8 cellular contexts compared by ENCODE assay signal in the genomic region with DNA sequence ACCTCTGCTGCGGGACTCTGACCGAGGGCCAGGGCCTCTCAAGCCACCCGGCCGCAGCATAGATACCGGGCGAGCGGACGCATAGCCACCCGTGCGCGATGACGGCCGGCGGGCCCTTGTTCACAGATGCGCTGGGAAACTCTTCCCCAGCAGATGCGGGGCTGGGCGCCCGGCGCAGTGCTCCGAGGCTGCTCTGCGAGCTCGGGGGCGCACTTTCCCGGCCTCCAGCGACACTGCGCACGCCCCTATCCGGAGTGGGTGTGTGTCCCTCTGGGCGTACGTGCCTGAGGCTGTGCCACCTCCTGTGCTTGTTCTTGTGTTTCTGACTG.
DNase-seq lines count a peak whose midpoint lies in the region; ATAC-seq and TF ChIP-seq lines count a peak whose summit lies in the region.

No MANE protein-coding gene starts in this region.

- intact Hi-C loops in Caco-2 (cut with micrococcal nuclease; ENCODE audit: unreplicated experiment) = no loop called here

- peak overlapping the region in 1 of 2 donors; percentile 28 for H3K9ac ChIP-seq in stomach smooth muscle (ENCODE audit: low read length in 2 of 2)

- CTCF ChIA-PET in Caco-2 (lab: Charles Lee) = no interaction called here

- H3K9me3 ChIP-seq in Caco-2 (no peaks in the 10 kb centered on the region), WERI-Rb-1 (ENCODE audit: severe bottlenecking) (no peaks in the 10 kb centered on the region), iPS DF 6.9 (ENCODE audit: control insufficient read depth, insufficient read depth, low read length) (no peaks in the 10 kb centered on the region), stomach smooth muscle (ENCODE audit: control insufficient read depth in 2 of 2, low read length in 2 of 2) (no peaks in the 10 kb centered on the region)

- H3K27ac Mint-ChIP-seq in Caco-2 (ENCODE audit: unreplicated experiment) = no peak overlapping the region

- WGBS in iPS DF 6.9 (ENCODE audit: insufficient coverage, insufficient read length) = no CpG with 5 or more reads among the region's 30 CpGs

- POLR2A ChIA-PET in Caco-2 (lab: Charles Lee) = no interaction called here

- H3K27me3 ChIP-seq in Caco-2 (replicated peaks; ENCODE audit: control insufficient read depth, insufficient read depth, low read length) (no peaks in the 10 kb centered on the region; the same call in 1 of the 2 replicates), WERI-Rb-1 (ENCODE audit: insufficient read depth, low read depth, severe bottlenecking) (peaks cover 95% of the 10 kb centered on the region), iPS DF 6.9 (ENCODE audit: control insufficient read depth, insufficient read depth, low read length) (peaks cover 28% of the 10 kb centered on the region), stomach smooth muscle (ENCODE audit: control insufficient read depth in 1 of 2, insufficient read depth in 2 of 2, low read length in 2 of 2) (peaks cover 44 to 52% of the 10 kb centered on the region in 2 donors)

- no peaks in the 10 kb centered on the region for H3K36me3 Mint-ChIP-seq in Caco-2 (ENCODE audit: insufficient read depth, unreplicated experiment)

- DNase-seq in Caco-2 = no peak
- DNase-seq in WERI-Rb-1 = peak; percentile 20
- DNase-seq in iPS DF 6.9 (ENCODE audit: low read depth, low spot score) = no peak
- DNase-seq in kidney glomerular epithelial cell (lab: John Stamatoyannopoulos, UW) = no peak
- no peak for DNase-seq in stimulated activated naive CD4-positive, alpha-beta T cell (lab: John Stamatoyannopoulos, UW)

- H3K27me3 Mint-ChIP-seq in Caco-2 (ENCODE audit: insufficient read depth, unreplicated experiment) = peaks cover 7% of the 10 kb centered on the region

- H3K4me3 Mint-ChIP-seq in Caco-2 (ENCODE audit: unreplicated experiment) = peak overlapping the region; percentile 56

- TF ChIP-seq CTCF in Caco-2 (IDR thresholded peaks at IDR 0.05; ENCODE audit: insufficient read depth in 1 of 2, low read depth in 1 of 2, low read length in 1 of 2, severe bottlenecking in 1 of 2, unreplicated experiment in 1 of 2) (no peak), WERI-Rb-1 (IDR thresholded peaks at IDR 0.05; ENCODE audit: low read depth, low read length) (no peak)

- H3K4me1 Mint-ChIP-seq in Caco-2 (ENCODE audit: low read depth, unreplicated experiment) = peaks cover 7% of the 10 kb centered on the region

- H3K27ac ChIP-seq in WERI-Rb-1 (no peak overlapping the region), iPS DF 6.9 (ENCODE audit: low read length) (no peak overlapping the region), stomach smooth muscle (ENCODE audit: low read length) (no peak overlapping the region)

- H3K36me3 ChIP-seq in Caco-2 (ENCODE audit: control insufficient read depth, insufficient read depth, low read length) (no peaks in the 10 kb centered on the region), WERI-Rb-1 (no peaks in the 10 kb centered on the region), iPS DF 6.9 (ENCODE audit: control insufficient read depth, insufficient read depth, low read length) (no peaks in the 10 kb centered on the region), stomach smooth muscle (ENCODE audit: control insufficient read depth in 2 of 2, insufficient read depth in 2 of 2, low read length in 2 of 2) (no peaks in the 10 kb centered on the region)

- ATAC-seq in GM21576 (IDR thresholded peaks at IDR 0.05; ENCODE audit: unreplicated experiment) = peak; percentile 33
- no peak for ATAC-seq in GM21423 (IDR thresholded peaks at IDR 0.05; ENCODE audit: unreplicated experiment)

- H3K4me1 ChIP-seq in Caco-2 = peaks cover 10% of the 10 kb centered on the region
- no peaks in the 10 kb centered on the region for H3K4me1 ChIP-seq in iPS DF 6.9 (ENCODE audit: control insufficient read depth, insufficient read depth, low read length)
- peaks cover 18% of the 10 kb centered on the region for H3K4me1 ChIP-seq in stomach smooth muscle (ENCODE audit: control insufficient read depth, insufficient read depth, low read length)

- peaks cover 1% of the 10 kb centered on the region for H3K9me3 Mint-ChIP-seq in Caco-2 (ENCODE audit: unreplicated experiment)

- H3K4me3 ChIP-seq in Caco-2 (ENCODE audit: low read depth, low read length) (no peak overlapping the region), WERI-Rb-1 (ENCODE audit: low read depth, low read length) (peak overlapping the region; percentile 32), iPS DF 6.9 (ENCODE audit: low read length) (peak overlapping the region; percentile 18; the same call in 1 of the 2 replicates), stomach smooth muscle (ENCODE audit: low read length in 2 of 2) (peak overlapping the region; percentile 62 to 72)

- no TSS peak for BruUV-seq in Caco-2 (replicated peaks; lab: Mats Ljungman, UMichigan)
